Comparison of ENCODE assay signal across 21 cellular contexts in genomic region chr16:88876942-88877526, GRCh38. TPM values are rescaled to one million over a fixed set of nuclear protein-coding genes. Genes with fewer than 3 reads are reported as not detected.
DNase-seq lines count a peak whose midpoint lies in the region; ATAC-seq, FAIRE-seq and TF ChIP-seq lines count a peak whose summit lies in the region.
"Had no signal": no experiment of that assay in that cellular context is flagged by ENCODE, and none has a peak within 500 bp of the region (broad histone marks: within the 10 kb centered on the region; RNA-seq: fewer than 3 reads in every experiment).

No MANE protein-coding gene starts in this region.

- H3K9ac ChIP-seq in HepG2 (ENCODE audit: insufficient read depth, low read depth, low read length) (no peak overlapping the region), K562 (ENCODE audit: insufficient read depth in 1 of 2, low read depth in 2 of 2, low read length in 2 of 2) (no peak overlapping the region; a peak in 1 of 4 replicates)
- H3K9ac ChIP-seq: BLaER1 had no signal

- in situ Hi-C loops in HepG2 (cut with HindIII; ENCODE audit: extremely low pct_ligation_motif_present, low pct_unique_long_range_greater_than_20kb) (no loop called here), K562 (cut with MboI) (no loop called here)

- H3K9me3 ChIP-seq in HepG2 (ENCODE audit: low read length) (no peaks in the 10 kb centered on the region), right lobe of liver (no peaks in the 10 kb centered on the region), K562 (replicated peaks; ENCODE audit: control insufficient read depth, insufficient read depth, low read depth, low read length) (no peaks in the 10 kb centered on the region)
- H3K9me3 ChIP-seq: BLaER1, Caco-2, HAP-1 had no signal

- H3K27me3 ChIP-seq in HepG2 (ENCODE audit: control insufficient read depth in 1 of 2, insufficient read depth in 2 of 2, low read length in 2 of 2) (peaks cover 50 to 94% of the 10 kb centered on the region in 2 experiments), right lobe of liver (no peaks in the 10 kb centered on the region), K562 (ENCODE audit: control insufficient read depth in 2 of 2, insufficient read depth in 2 of 2, low read length in 2 of 2) (no peaks in the 10 kb centered on the region)
- H3K27me3 ChIP-seq: BLaER1 had no signal

- CTCF ChIA-PET in HepG2 (lab: Yijun Ruan, JAX; ENCODE audit: low intra/inter-chr PET ratio, low total read pairs), result no interaction called here
- CTCF ChIA-PET in K562 (lab: Yijun Ruan, JAX; ENCODE audit: low intra/inter-chr PET ratio), result no interaction called here

- no peak overlapping the region for H3K4me3 Mint-ChIP-seq in activated naive CD8-positive, alpha-beta T cell treated with anti-CD3 and anti-CD28 coated beads for 36 hours
- H3K4me3 Mint-ChIP-seq: CD4-positive, CD25-positive, alpha-beta regulatory T cell; CD8-positive, alpha-beta T cell; HFFc6 had no signal

- WGBS in HepG2 (ENCODE audit: low lambda C conversion rate), result 9% methylated on average over 12 of the region's 33 CpGs
- WGBS in right lobe of liver (ENCODE audit: insufficient coverage, low coverage, low lambda C conversion rate, missing lambda C conversion rate), result 91% methylated on average over 4 of the region's 33 CpGs
- WGBS in K562 (ENCODE audit: insufficient coverage, low coverage, missing lambda C conversion rate), result 97% methylated on average over 32 of the region's 33 CpGs

- DNase-seq in HepG2 (ENCODE audit: low spot score), result no peak
- no peak for DNase-seq in right lobe of liver
- no peak for DNase-seq in K562 (ENCODE audit: extremely low read depth in 1 of 4, low spot score in 3 of 4)
- peak; percentile 25 for DNase-seq in urothelium cell line (ENCODE audit: low spot score)
- no peak for DNase-seq in activated naive CD8-positive, alpha-beta T cell treated with anti-CD3 and anti-CD28 coated beads for 36 hours
- DNase-seq in coronary artery (ENCODE audit: low spot score), result no peak
- DNase-seq: Caco-2; CD4-positive, CD25-positive, alpha-beta regulatory T cell; CD8-positive, alpha-beta T cell; DMS153; DND-41; GOT3; HFFc6 had no signal

- H2AFZ ChIP-seq in HepG2 (ENCODE audit: low read length) (no peak overlapping the region), K562 (ENCODE audit: low read depth, low read length) (no peak overlapping the region)

- H3K4me3 ChIP-seq in HepG2 (replicated peaks in 1 of 3; ENCODE audit: insufficient read depth in 1 of 3, low read depth in 2 of 3, low read length in 3 of 3) (no peak overlapping the region), right lobe of liver (no peak overlapping the region), K562 (no peak overlapping the region), coronary artery (no peak overlapping the region)
- H3K4me3 ChIP-seq: BLaER1, HAP-1 had no signal

- no peak overlapping the region for H3K27ac Mint-ChIP-seq in activated naive CD8-positive, alpha-beta T cell treated with anti-CD3 and anti-CD28 coated beads for 36 hours
- H3K27ac Mint-ChIP-seq: CD4-positive, CD25-positive, alpha-beta regulatory T cell; CD8-positive, alpha-beta T cell; HFFc6 had no signal

- no peaks in the 10 kb centered on the region for H3K36me3 ChIP-seq in HepG2 (replicated peaks in 1 of 2; ENCODE audit: control insufficient read depth in 1 of 2, insufficient read depth in 2 of 2, low read length in 2 of 2)
- no peaks in the 10 kb centered on the region for H3K36me3 ChIP-seq in right lobe of liver
- H3K36me3 ChIP-seq in K562 (ENCODE audit: control insufficient read depth, insufficient read depth, low read length), result peaks cover 81% of the 10 kb centered on the region; the same call in 2 of the 3 replicates
- H3K36me3 ChIP-seq: HAP-1 had no signal

- no peak for TF ChIP-seq CTCF in HepG2 (CRISPR knock-in tag; IDR thresholded peaks at IDR 0.05)
- no peak for TF ChIP-seq CTCF in right lobe of liver (IDR thresholded peaks at IDR 0.05)
- no peak for TF ChIP-seq CTCF in K562 (IDR thresholded peaks at IDR 0.05 in 2 of 3, conservative IDR thresholded peaks at IDR 0.05 in 1 of 3; ENCODE audit: insufficient read depth in 2 of 3, low read depth in 1 of 3, low read length in 3 of 3)
- no peak for TF ChIP-seq CTCF in coronary artery (IDR thresholded peaks at IDR 0.05)

- POLR2A ChIA-PET in HepG2 (lab: Yijun Ruan, JAX) (no interaction called here), K562 (lab: Yijun Ruan, JAX) (interaction anchor here (0.9 kb wide), 1 partner anchor 13 kb away, joined by 5 read pairs; no protein-coding TSS in a partner anchor)

- no peaks in the 10 kb centered on the region for H3K4me1 Mint-ChIP-seq in activated naive CD8-positive, alpha-beta T cell treated with anti-CD3 and anti-CD28 coated beads for 36 hours

- TF ChIP-seq EP300 in HepG2 (IDR thresholded peaks at IDR 0.05; ENCODE audit: low read depth in 2 of 2, low read length in 2 of 2) (no peak), HepG2 (CRISPR knock-in tag; IDR thresholded peaks at IDR 0.05; ENCODE audit: borderline replicate concordance) (no peak), K562 (IDR thresholded peaks at IDR 0.05; ENCODE audit: low read length) (no peak)

- no peak for TF ChIP-seq POLR2A in HepG2 (IDR thresholded peaks at IDR 0.05; ENCODE audit: insufficient read depth in 1 of 2, low read depth in 2 of 2, low read length in 2 of 2)
- TF ChIP-seq POLR2A in right lobe of liver (IDR thresholded peaks at IDR 0.05), result no peak
- TF ChIP-seq POLR2A in K562 (conservative IDR thresholded peaks at IDR 0.05), result no peak

- no peaks in the 10 kb centered on the region for H3K36me3 Mint-ChIP-seq in activated naive CD8-positive, alpha-beta T cell treated with anti-CD3 and anti-CD28 coated beads for 36 hours
- H3K36me3 Mint-ChIP-seq: CD4-positive, CD25-positive, alpha-beta regulatory T cell; CD8-positive, alpha-beta T cell had no signal

- no peaks in the 10 kb centered on the region for H3K9me3 Mint-ChIP-seq in activated naive CD8-positive, alpha-beta T cell treated with anti-CD3 and anti-CD28 coated beads for 36 hours
- H3K9me3 Mint-ChIP-seq: CD8-positive, alpha-beta T cell; HFFc6 had no signal

- H3K79me2 ChIP-seq in HepG2 (ENCODE audit: insufficient read depth, low read length), result no peaks in the 10 kb centered on the region
- no peaks in the 10 kb centered on the region for H3K79me2 ChIP-seq in K562 (ENCODE audit: control insufficient read depth, insufficient read depth, low read length)

- ATAC-seq in HepG2, result no peak
- ATAC-seq in right lobe of liver, result no peak
- ATAC-seq in K562, result no peak
- ATAC-seq: CD8-positive, alpha-beta T cell had no signal

- no peaks in the 10 kb centered on the region for H3K27me3 Mint-ChIP-seq in activated naive CD8-positive, alpha-beta T cell treated with anti-CD3 and anti-CD28 coated beads for 36 hours
- H3K27me3 Mint-ChIP-seq: CD4-positive, CD25-positive, alpha-beta regulatory T cell had no signal

- no peak overlapping the region for H3K27ac ChIP-seq in HepG2 (ENCODE audit: extremely low read length, insufficient read depth, low read length)
- H3K27ac ChIP-seq in right lobe of liver, result no peak overlapping the region
- no peak overlapping the region for H3K27ac ChIP-seq in K562 (ENCODE audit: extremely low read depth, low read depth, low read length)
- H3K27ac ChIP-seq in coronary artery, result no peak overlapping the region
- H3K27ac ChIP-seq: C4-2B had no signal

- FAIRE-seq in HepG2 (lab: Jason Lieb, UNC) (no peak), K562 (lab: Jason Lieb, UNC) (no peak), urothelium cell line (lab: Jason Lieb, UNC) (peak; percentile 70)
- FAIRE-seq: G401.6, GM12892, H54 had no signal

- TF ChIP-seq RAD21 in HepG2 (CRISPR knock-in tag; IDR thresholded peaks at IDR 0.05), result no peak
- no peak for TF ChIP-seq RAD21 in K562 (CRISPR knock-in tag; conservative IDR thresholded peaks at IDR 0.05 in 1 of 2, IDR thresholded peaks at IDR 0.05 in 1 of 2)

- BruUV-seq in HepG2 (replicated peaks; lab: Mats Ljungman, UMichigan) (no TSS peak), K562 (replicated peaks; lab: Mats Ljungman, UMichigan) (no TSS peak)

- intact Hi-C loops in HepG2 (cut with micrococcal nuclease; ENCODE audit: unreplicated experiment) (no loop called here), right lobe of liver (cut with DNase I) (no loop called here), K562 (cut with micrococcal nuclease) (no loop called here)

- peaks cover 24% of the 10 kb centered on the region for H3K4me1 ChIP-seq in HepG2 (ENCODE audit: insufficient read depth, low read length)
- peaks cover 0 to 18% (median 0%) of the 10 kb centered on the region in 4 donors for H3K4me1 ChIP-seq in right lobe of liver
- peaks cover 0 to 64% of the 10 kb centered on the region in 2 experiments; a peak in 3 of 5 replicates for H3K4me1 ChIP-seq in K562 (replicated peaks in 1 of 2; ENCODE audit: control insufficient read depth in 2 of 2, insufficient read depth in 2 of 2, low read length in 2 of 2)
- H3K4me1 ChIP-seq: HAP-1 had no signal

- no peak overlapping the region for H3K4me2 ChIP-seq in HepG2 (ENCODE audit: low read depth, low read length)
- no peak overlapping the region for H3K4me2 ChIP-seq in K562 (ENCODE audit: insufficient read depth, low read length)

- H3K9me1 ChIP-seq in K562 (ENCODE audit: control insufficient read depth, insufficient read depth, low read length), result peaks cover 6% of the 10 kb centered on the region

- peaks cover 8% of the 10 kb centered on the region; the same call in 1 of the 2 replicates for H4K20me1 ChIP-seq in HepG2 (ENCODE audit: insufficient read depth, low read length)
- peaks cover 12% of the 10 kb centered on the region; the same call in 1 of the 2 replicates for H4K20me1 ChIP-seq in K562 (replicated peaks; ENCODE audit: control insufficient read depth, insufficient read depth, low read length)

RNA-seq across cellular contexts. Expression of gene PABPN1L, which starts 10.6 kb away (rescaled TPM):
- not detected in 2 replicates for total RNA-seq in HepG2 (2016; rRNA removed; fragmentation: Illumina TruSeq; extraction: Trizol)
- not detected in 2 replicates for total RNA-seq in HepG2 (2016; cell fraction: cytosol; rRNA removed; fragmentation: Illumina TruSeq; extraction: Trizol; ENCODE audit: low read depth)
- not detected in 2 replicates for total RNA-seq in HepG2 (2016; cell fraction: insoluble cytoplasmic fraction; rRNA removed; fragmentation: Illumina TruSeq; extraction: Trizol)
- total RNA-seq in HepG2 (2016; cell fraction: membrane; rRNA removed; fragmentation: Illumina TruSeq; extraction: Trizol), result not detected in 2 replicates
- total RNA-seq in HepG2 (2016; cell fraction: nucleus; rRNA removed; fragmentation: Illumina TruSeq; extraction: Trizol), result not detected in 2 replicates
- not detected in 2 replicates for polyA plus RNA-seq in HepG2 (2011; rRNA removed)
- not detected in 2 replicates for polyA plus RNA-seq in HepG2 (2011; cell fraction: cytosol; rRNA removed)
- polyA plus RNA-seq in HepG2 (2011; cell fraction: nucleus; rRNA removed), result not detected in 2 replicates
- not detected in 2 replicates for polyA plus RNA-seq in HepG2 (2012)
- not detected in 2 replicates for polyA plus RNA-seq in HepG2 (2016; cell fraction: cytosol; fragmentation: Illumina TruSeq; extraction: Trizol; ENCODE audit: low read depth)
- polyA plus RNA-seq in HepG2 (2016; cell fraction: insoluble cytoplasmic fraction; fragmentation: Illumina TruSeq; extraction: Trizol; ENCODE audit: low read depth), result not detected in 2 replicates
- polyA plus RNA-seq in HepG2 (2016; cell fraction: membrane; fragmentation: Illumina TruSeq; extraction: Trizol; ENCODE audit: low read depth), result not detected in 2 replicates
- polyA plus RNA-seq in HepG2 (2016; cell fraction: nucleus; fragmentation: Illumina TruSeq; extraction: Trizol; ENCODE audit: insufficient read depth, low read depth), result not detected in 2 replicates
- not detected in 2 replicates for polyA minus RNA-seq in HepG2 (2011; rRNA and poly(A)+ RNA removed; ENCODE audit: low replicate concordance)
- polyA minus RNA-seq in HepG2 (2011; cell fraction: cytosol; rRNA and poly(A)+ RNA removed), result not detected in 2 replicates
- polyA minus RNA-seq in HepG2 (2011; cell fraction: nucleus; rRNA and poly(A)+ RNA removed), result not detected in 2 replicates
- total RNA-seq in right lobe of liver, result under 1 TPM in 1 of 6 experiments, not detected in 5; 0.37 TPM
- total RNA-seq in K562 (2011; cell fraction: chromatin; rRNA removed; ENCODE audit: low replicate concordance), result 0.46 and 2.2 TPM in 2 replicates
- 0.26 and 0.50 TPM in 2 replicates for total RNA-seq in K562 (2011; cell fraction: nucleolus; rRNA removed)
- 0.29 and 0.99 TPM in 2 replicates for total RNA-seq in K562 (2011; cell fraction: nucleoplasm; rRNA removed)
- 0.32 TPM in 1 of 2 replicates, not detected in the other for total RNA-seq in K562 (2014; rRNA removed)
- total RNA-seq in K562 (2014; rRNA removed; fragmentation: Illumina TruSeq; extraction: Trizol), result not detected in 2 replicates
- total RNA-seq in K562 (2015; rRNA removed; fragmentation: Illumina TruSeq; extraction: Trizol), result 0.19 TPM in 1 of 2 replicates, not detected in the other
- total RNA-seq in K562 (2021), result 0.29 TPM in 1 of 2 replicates, not detected in the other
- polyA plus RNA-seq in K562 (2011; rRNA removed), result not detected in 2 replicates
- not detected in 2 replicates for polyA plus RNA-seq in K562 (2011; cell fraction: cytosol; rRNA removed)
- polyA plus RNA-seq in K562 (2011; cell fraction: nucleus; rRNA removed), result 0.55 and 0.58 TPM in 2 replicates
- 0.29 and 0.71 TPM in 2 replicates for polyA plus RNA-seq in K562 (2012)
- polyA plus RNA-seq in K562 (2014; fragmentation: Illumina TruSeq; extraction: Trizol), result not detected in 2 replicates
- not detected for polyA plus RNA-seq in K562 (2014; fragmentation: Nextera tagmentation; extraction: Ambion mirVana)
- polyA plus RNA-seq in K562 (2014; rRNA removed), result 0.11 TPM in 1 of 2 replicates, not detected in the other
- polyA minus RNA-seq in K562 (2011; rRNA and poly(A)+ RNA removed), result not detected in 2 replicates
- not detected in 2 replicates for polyA minus RNA-seq in K562 (2011; cell fraction: cytosol; rRNA and poly(A)+ RNA removed)
- polyA minus RNA-seq in K562 (2011; cell fraction: nucleus; rRNA and poly(A)+ RNA removed), result not detected in 2 replicates
- total RNA-seq in activated naive CD8-positive, alpha-beta T cell treated with anti-CD3 and anti-CD28 coated beads for 36 hours, result not detected
- total RNA-seq: A172; A673; Caco-2; CD4-positive, CD25-positive, alpha-beta regulatory T cell; CD8-positive, alpha-beta T cell; HFFc6 had no signal
- polyA plus RNA-seq: CD4-positive, CD25-positive, alpha-beta regulatory T cell had no signal

RNA-seq across cellular contexts. Expression of gene TRAPPC2L, which starts 20.1 kb away (rescaled TPM):
- total RNA-seq in HepG2 (2016; rRNA removed; fragmentation: Illumina TruSeq; extraction: Trizol) (107 and 158 TPM in 2 replicates), right lobe of liver (10 to 100 TPM; 15.1 to 25.5 (median 20.1) TPM), K562 (2014; rRNA removed) (60.4 and 77.5 TPM in 2 replicates), K562 (2014; rRNA removed; fragmentation: Illumina TruSeq; extraction: Trizol) (92.6 and 126 TPM in 2 replicates), K562 (2015; rRNA removed; fragmentation: Illumina TruSeq; extraction: Trizol) (61.1 and 69.1 TPM in 2 replicates), K562 (2021) (89.1 and 92.6 TPM in 2 replicates)
- total RNA-seq in HepG2 (2016; cell fraction: cytosol; rRNA removed; fragmentation: Illumina TruSeq; extraction: Trizol; ENCODE audit: low read depth), result 39.7 and 49.5 TPM in 2 replicates
- 117 and 161 TPM in 2 replicates for total RNA-seq in HepG2 (2016; cell fraction: insoluble cytoplasmic fraction; rRNA removed; fragmentation: Illumina TruSeq; extraction: Trizol)
- 55.4 and 64.8 TPM in 2 replicates for total RNA-seq in HepG2 (2016; cell fraction: membrane; rRNA removed; fragmentation: Illumina TruSeq; extraction: Trizol)
- total RNA-seq in HepG2 (2016; cell fraction: nucleus; rRNA removed; fragmentation: Illumina TruSeq; extraction: Trizol), result 54.9 and 68.3 TPM in 2 replicates
- polyA plus RNA-seq in HepG2 (2011; rRNA removed) (94.9 and 96.3 TPM in 2 replicates), K562 (2011; rRNA removed) (124 and 163 TPM in 2 replicates), K562 (2014; fragmentation: Illumina TruSeq; extraction: Trizol) (97.5 and 104 TPM in 2 replicates), K562 (2014; fragmentation: Nextera tagmentation; extraction: Ambion mirVana) (100 to 1,000 TPM; 345 to 398 TPM), K562 (2014; rRNA removed) (92.4 and 99.1 TPM in 2 replicates)
- polyA plus RNA-seq in HepG2 (2011; cell fraction: cytosol; rRNA removed), result 49.7 and 65.0 TPM in 2 replicates
- 60.0 and 63.3 TPM in 2 replicates for polyA plus RNA-seq in HepG2 (2011; cell fraction: nucleus; rRNA removed)
- 72.5 and 94.4 TPM in 2 replicates for polyA plus RNA-seq in HepG2 (2012)
- 51.9 and 69.2 TPM in 2 replicates for polyA plus RNA-seq in HepG2 (2016; cell fraction: cytosol; fragmentation: Illumina TruSeq; extraction: Trizol; ENCODE audit: low read depth)
- 217 and 222 TPM in 2 replicates for polyA plus RNA-seq in HepG2 (2016; cell fraction: insoluble cytoplasmic fraction; fragmentation: Illumina TruSeq; extraction: Trizol; ENCODE audit: low read depth)
- polyA plus RNA-seq in HepG2 (2016; cell fraction: membrane; fragmentation: Illumina TruSeq; extraction: Trizol; ENCODE audit: low read depth), result 75.4 and 76.3 TPM in 2 replicates
- 124 and 134 TPM in 2 replicates for polyA plus RNA-seq in HepG2 (2016; cell fraction: nucleus; fragmentation: Illumina TruSeq; extraction: Trizol; ENCODE audit: insufficient read depth, low read depth)
- 63.0 and 105 TPM in 2 replicates for polyA minus RNA-seq in HepG2 (2011; rRNA and poly(A)+ RNA removed; ENCODE audit: low replicate concordance)
- polyA minus RNA-seq in HepG2 (2011; cell fraction: cytosol; rRNA and poly(A)+ RNA removed), result 10.9 and 13.1 TPM in 2 replicates
- polyA minus RNA-seq in HepG2 (2011; cell fraction: nucleus; rRNA and poly(A)+ RNA removed), result 45.4 and 54.3 TPM in 2 replicates
- 43.1 and 83.7 TPM in 2 replicates for total RNA-seq in K562 (2011; cell fraction: chromatin; rRNA removed; ENCODE audit: low replicate concordance)
- 64.3 and 69.7 TPM in 2 replicates for total RNA-seq in K562 (2011; cell fraction: nucleolus; rRNA removed)
- 53.0 and 53.7 TPM in 2 replicates for total RNA-seq in K562 (2011; cell fraction: nucleoplasm; rRNA removed)
- polyA plus RNA-seq in K562 (2011; cell fraction: cytosol; rRNA removed), result 94.2 and 150 TPM in 2 replicates
- 96.2 and 120 TPM in 2 replicates for polyA plus RNA-seq in K562 (2011; cell fraction: nucleus; rRNA removed)
- 69.9 and 168 TPM in 2 replicates for polyA plus RNA-seq in K562 (2012)
- polyA minus RNA-seq in K562 (2011; rRNA and poly(A)+ RNA removed), result 28.3 and 55.3 TPM in 2 replicates
- polyA minus RNA-seq in K562 (2011; cell fraction: cytosol; rRNA and poly(A)+ RNA removed), result 24.9 and 30.9 TPM in 2 replicates
- polyA minus RNA-seq in K562 (2011; cell fraction: nucleus; rRNA and poly(A)+ RNA removed), result 30.4 and 33.3 TPM in 2 replicates
- 10 to 100 TPM; 81.8 to 91.3 TPM for total RNA-seq in activated naive CD8-positive, alpha-beta T cell treated with anti-CD3 and anti-CD28 coated beads for 36 hours

RNA-seq across cellular contexts. Expression of gene GALNS, which starts 20.3 kb away (rescaled TPM):
- total RNA-seq in HepG2 (2016; rRNA removed; fragmentation: Illumina TruSeq; extraction: Trizol) (2.8 and 9.2 TPM in 2 replicates), right lobe of liver (10 to 100 TPM in 5 of 6 experiments, 1 to 10 TPM in 1; 9.2 to 20.6 (median 16.5) TPM), K562 (2014; rRNA removed) (3.4 and 5.4 TPM in 2 replicates), K562 (2014; rRNA removed; fragmentation: Illumina TruSeq; extraction: Trizol) (2.4 and 4.1 TPM in 2 replicates), K562 (2015; rRNA removed; fragmentation: Illumina TruSeq; extraction: Trizol) (5.6 and 5.9 TPM in 2 replicates), K562 (2021) (12.3 and 13.2 TPM in 2 replicates)
- total RNA-seq in HepG2 (2016; cell fraction: cytosol; rRNA removed; fragmentation: Illumina TruSeq; extraction: Trizol; ENCODE audit: low read depth), result 3.6 and 3.7 TPM in 2 replicates
- 2.6 and 11.0 TPM in 2 replicates for total RNA-seq in HepG2 (2016; cell fraction: insoluble cytoplasmic fraction; rRNA removed; fragmentation: Illumina TruSeq; extraction: Trizol)
- 4.2 and 5.1 TPM in 2 replicates for total RNA-seq in HepG2 (2016; cell fraction: membrane; rRNA removed; fragmentation: Illumina TruSeq; extraction: Trizol)
- 12.2 and 14.1 TPM in 2 replicates for total RNA-seq in HepG2 (2016; cell fraction: nucleus; rRNA removed; fragmentation: Illumina TruSeq; extraction: Trizol)
- polyA plus RNA-seq in HepG2 (2011; rRNA removed) (9.5 and 9.8 TPM in 2 replicates), K562 (2011; rRNA removed) (3.9 and 4.3 TPM in 2 replicates), K562 (2014; fragmentation: Illumina TruSeq; extraction: Trizol) (6.0 and 7.0 TPM in 2 replicates), K562 (2014; fragmentation: Nextera tagmentation; extraction: Ambion mirVana) (under 1 TPM; 0.38 to 0.63 TPM), K562 (2014; rRNA removed) (6.7 and 8.6 TPM in 2 replicates)
- polyA plus RNA-seq in HepG2 (2011; cell fraction: cytosol; rRNA removed), result 7.1 and 10.3 TPM in 2 replicates
- 30.6 and 39.2 TPM in 2 replicates for polyA plus RNA-seq in HepG2 (2011; cell fraction: nucleus; rRNA removed)
- polyA plus RNA-seq in HepG2 (2012), result 8.2 and 13.0 TPM in 2 replicates
- 2.4 and 2.8 TPM in 2 replicates for polyA plus RNA-seq in HepG2 (2016; cell fraction: cytosol; fragmentation: Illumina TruSeq; extraction: Trizol; ENCODE audit: low read depth)
- 4.4 and 4.7 TPM in 2 replicates for polyA plus RNA-seq in HepG2 (2016; cell fraction: insoluble cytoplasmic fraction; fragmentation: Illumina TruSeq; extraction: Trizol; ENCODE audit: low read depth)
- polyA plus RNA-seq in HepG2 (2016; cell fraction: membrane; fragmentation: Illumina TruSeq; extraction: Trizol; ENCODE audit: low read depth), result 4.1 and 4.7 TPM in 2 replicates
- polyA plus RNA-seq in HepG2 (2016; cell fraction: nucleus; fragmentation: Illumina TruSeq; extraction: Trizol; ENCODE audit: insufficient read depth, low read depth), result 27.3 and 29.9 TPM in 2 replicates
- 11.5 and 13.9 TPM in 2 replicates for polyA minus RNA-seq in HepG2 (2011; rRNA and poly(A)+ RNA removed; ENCODE audit: low replicate concordance)
- 5.2 and 6.1 TPM in 2 replicates for polyA minus RNA-seq in HepG2 (2011; cell fraction: cytosol; rRNA and poly(A)+ RNA removed)
- 13.4 and 18.0 TPM in 2 replicates for polyA minus RNA-seq in HepG2 (2011; cell fraction: nucleus; rRNA and poly(A)+ RNA removed)
- 69.8 and 180 TPM in 2 replicates for total RNA-seq in K562 (2011; cell fraction: chromatin; rRNA removed; ENCODE audit: low replicate concordance)
- total RNA-seq in K562 (2011; cell fraction: nucleolus; rRNA removed), result 70.5 and 71.6 TPM in 2 replicates
- 50.8 and 56.2 TPM in 2 replicates for total RNA-seq in K562 (2011; cell fraction: nucleoplasm; rRNA removed)
- 3.9 and 9.1 TPM in 2 replicates for polyA plus RNA-seq in K562 (2011; cell fraction: cytosol; rRNA removed)
- polyA plus RNA-seq in K562 (2011; cell fraction: nucleus; rRNA removed), result 20.2 and 34.5 TPM in 2 replicates
- polyA plus RNA-seq in K562 (2012), result 11.1 and 16.0 TPM in 2 replicates
- polyA minus RNA-seq in K562 (2011; rRNA and poly(A)+ RNA removed), result 1.9 and 3.7 TPM in 2 replicates
- polyA minus RNA-seq in K562 (2011; cell fraction: cytosol; rRNA and poly(A)+ RNA removed), result 3.2 and 3.3 TPM in 2 replicates
- polyA minus RNA-seq in K562 (2011; cell fraction: nucleus; rRNA and poly(A)+ RNA removed), result 7.0 and 7.8 TPM in 2 replicates
- total RNA-seq in activated naive CD8-positive, alpha-beta T cell treated with anti-CD3 and anti-CD28 coated beads for 36 hours, result 10 to 100 TPM; 14.7 to 14.9 TPM

Comparison
In these comparisons a context has a peak if more than half of its experiments do, and no peak if none do; other contexts are left out.
1. Of the 241 proteins assayed by ChIP-seq in both HepG2 and K562: peak only in HepG2: EZH2; only in K562: POLR2G and RBM22; in both: none; in neither: 237; mixed calls (peak in some experiments, not most) for 1.